In genomic region chr12:96985515-96986362, GRCh38 we compare ENCODE assay signal across 8 cellular contexts.
DNase-seq lines count a peak whose midpoint lies in the region; ATAC-seq and TF ChIP-seq lines count a peak whose summit lies in the region.

No MANE protein-coding gene starts in this region.

- H3K4me1 Mint-ChIP-seq in endothelial cell (ENCODE audit: unreplicated experiment) = peaks cover 28% of the 10 kb centered on the region
- peaks cover 0 to 3% of the 10 kb centered on the region in 2 donors for H3K4me1 Mint-ChIP-seq in natural killer cell treated with Interleukin-12 subunit alpha and Interleukin-12 subunit beta and Interleukin-15 and Interleukin-18, amount 100 ng/mL, for 72 hours (ENCODE audit: low read depth in 2 of 2)

- 6 to 7% methylated on average over 41 to 53 of the region's 56 CpGs for WGBS in GM23248 (ENCODE audit: low coverage in 1 of 2, low lambda C conversion rate in 2 of 2, missing lambda C conversion rate in 2 of 2), 2 experiments
- 3 to 7% methylated on average over 37 of the region's 56 CpGs for WGBS in upper lobe of left lung, 2 donors

- H3K4me1 ChIP-seq in GM23248 (ENCODE audit: insufficient read depth) (peaks cover 10% of the 10 kb centered on the region), upper lobe of left lung (peaks cover 0 to 13% (median 8%) of the 10 kb centered on the region in 4 donors)

- in situ Hi-C loops in GM23248 (cut with MboI) = no loop called here

- peak overlapping the region; percentile 82 for H2AFZ ChIP-seq in GM23248

- H3K79me2 ChIP-seq in GM23248 (ENCODE audit: insufficient read depth) = no peaks in the 10 kb centered on the region

- H3K4me3 ChIP-seq in GM23248 = peak overlapping the region; percentile 69
- peak overlapping the region in 3 of 4 donors; percentile 36 to 52 (median 45) for H3K4me3 ChIP-seq in upper lobe of left lung

- no peaks in the 10 kb centered on the region for H3K9me3 Mint-ChIP-seq in endothelial cell (ENCODE audit: unreplicated experiment)
- H3K9me3 Mint-ChIP-seq in natural killer cell treated with Interleukin-12 subunit alpha and Interleukin-12 subunit beta and Interleukin-15 and Interleukin-18, amount 100 ng/mL, for 72 hours = no peaks in the 10 kb centered on the region

- no peak for TF ChIP-seq EP300 in upper lobe of left lung (IDR thresholded peaks at IDR 0.05)

- DNase-seq in GM10266 (ENCODE audit: extremely low spot score) = peak; percentile 67
- peak; percentile 55 for DNase-seq in GM23248
- DNase-seq in LoVo (ENCODE audit: low spot score) = peak; percentile 38
- peak; percentile 22 to 27 for DNase-seq in activated CD4-positive, alpha-beta T cell treated with anti-CD3 and anti-CD28 coated beads, Interleukin-2, amount 50 U/mL, for 4 hours
- peak; percentile 57 for DNase-seq in endothelial cell (ENCODE audit: low spot score)
- peak; percentile 61 for DNase-seq in natural killer cell treated with Interleukin-12 subunit alpha and Interleukin-12 subunit beta and Interleukin-15 and Interleukin-18, amount 100 ng/mL, for 72 hours (ENCODE audit: low spot score)
- DNase-seq in upper lobe of left lung = peak in 1 of 2 donors; percentile 88
- no peak for DNase-seq in SKM-1 treated with dmso at 0.1 percent for 144 hours (lab: John Stamatoyannopoulos, UW; ENCODE audit: unreplicated experiment)

- no peaks in the 10 kb centered on the region for H3K36me3 Mint-ChIP-seq in endothelial cell (ENCODE audit: low read depth, unreplicated experiment)
- no peaks in the 10 kb centered on the region for H3K36me3 Mint-ChIP-seq in natural killer cell treated with Interleukin-12 subunit alpha and Interleukin-12 subunit beta and Interleukin-15 and Interleukin-18, amount 100 ng/mL, for 72 hours

- no peaks in the 10 kb centered on the region for H4K20me1 ChIP-seq in GM23248 (ENCODE audit: insufficient read depth)

- peaks cover 12% of the 10 kb centered on the region for H3K27me3 ChIP-seq in GM23248 (replicated peaks; ENCODE audit: insufficient read depth)
- H3K27me3 ChIP-seq in upper lobe of left lung = peaks cover 0 to 4% (median 0%) of the 10 kb centered on the region in 4 donors

- no peak overlapping the region for H3K27ac Mint-ChIP-seq in endothelial cell (ENCODE audit: unreplicated experiment)
- no peak overlapping the region for H3K27ac Mint-ChIP-seq in natural killer cell treated with Interleukin-12 subunit alpha and Interleukin-12 subunit beta and Interleukin-15 and Interleukin-18, amount 100 ng/mL, for 72 hours

- no peak for TF ChIP-seq POLR2A in upper lobe of left lung (IDR thresholded peaks at IDR 0.05)

- H3K36me3 ChIP-seq in GM23248 (ENCODE audit: low read depth) (no peaks in the 10 kb centered on the region), upper lobe of left lung (no peaks in the 10 kb centered on the region)

- peaks cover 7% of the 10 kb centered on the region; the same call in 1 of the 2 replicates for H3F3A ChIP-seq in GM23248 (ENCODE audit: insufficient read depth)

- H3K9me2 ChIP-seq in GM23248 (ENCODE audit: insufficient read depth) = no peaks in the 10 kb centered on the region

- ATAC-seq in natural killer cell treated with Interleukin-12 subunit alpha and Interleukin-12 subunit beta and Interleukin-15 and Interleukin-18, amount 100 ng/mL, for 72 hours = peak; percentile 68 to 78
- peak; percentile 66 to 82 for ATAC-seq in upper lobe of left lung (ENCODE audit: low FRiP score in 2 of 2)

- H3K9ac ChIP-seq in GM23248 = no peak overlapping the region

- H3K9me3 ChIP-seq in GM23248 (ENCODE audit: low read depth) = no peaks in the 10 kb centered on the region
- no peaks in the 10 kb centered on the region for H3K9me3 ChIP-seq in upper lobe of left lung

- peaks cover 3% of the 10 kb centered on the region for H3K27me3 Mint-ChIP-seq in endothelial cell (ENCODE audit: unreplicated experiment)
- peaks cover 15 to 56% of the 10 kb centered on the region in 2 donors for H3K27me3 Mint-ChIP-seq in natural killer cell treated with Interleukin-12 subunit alpha and Interleukin-12 subunit beta and Interleukin-15 and Interleukin-18, amount 100 ng/mL, for 72 hours

- H3K4me3 Mint-ChIP-seq in endothelial cell (ENCODE audit: unreplicated experiment) = peak overlapping the region; percentile 79
- H3K4me3 Mint-ChIP-seq in natural killer cell treated with Interleukin-12 subunit alpha and Interleukin-12 subunit beta and Interleukin-15 and Interleukin-18, amount 100 ng/mL, for 72 hours = peak overlapping the region; percentile 38

- H3K4me2 ChIP-seq in GM23248 (ENCODE audit: unreplicated experiment) = peak overlapping the region; percentile 79

- H3K27ac ChIP-seq in GM23248 = no peak overlapping the region
- H3K27ac ChIP-seq in upper lobe of left lung = no peak overlapping the region

- TF ChIP-seq CTCF in GM10266 (IDR thresholded peaks at IDR 0.05; ENCODE audit: control insufficient read depth, insufficient read depth, low read depth, missing control alignments) (peak; percentile 95), endothelial cell (IDR thresholded peaks at IDR 0.05; ENCODE audit: unreplicated experiment) (peak; percentile 93), upper lobe of left lung (IDR thresholded peaks at IDR 0.05) (peak; percentile 71 to 88 (median 80))
